12 cellular contexts compared by ENCODE assay signal in genomic region chr2:99183025-99183424, GRCh38. TPM values are rescaled to one million over a fixed set of nuclear protein-coding genes. Genes with fewer than 3 reads are reported as not detected.
DNase-seq lines count a peak whose midpoint lies in the region; ATAC-seq, FAIRE-seq and TF ChIP-seq lines count a peak whose summit lies in the region.
"Had no signal": no experiment of that assay in that cellular context is flagged by ENCODE, and none has a peak within 500 bp of the region (broad histone marks: within the 10 kb centered on the region; RNA-seq: fewer than 3 reads in every experiment).

No MANE protein-coding gene starts in this region.

- CTCF ChIA-PET in HEK293 (lab: Yijun Ruan, JAX): no interaction called here

- peaks cover 0 to 12% of the 10 kb centered on the region in 2 experiments; a peak in 2 of 3 replicates for H3K36me3 ChIP-seq in HEK293 (ENCODE audit: control insufficient read depth in 2 of 2, insufficient read depth in 1 of 2, low read length in 2 of 2)
- no peaks in the 10 kb centered on the region for H3K36me3 ChIP-seq in upper lobe of right lung

- H3K27ac ChIP-seq in HEK293 (ENCODE audit: extremely low read depth, low read depth, low read length): no peak overlapping the region
- no peak overlapping the region for H3K27ac ChIP-seq in upper lobe of right lung

- 0 out of 2 replicates have a peak, but pooled peaks cover 2% of the 10 kb centered on the region for H3K4me1 ChIP-seq in HEK293 (ENCODE audit: control insufficient read depth, insufficient read depth, low read length)
- peaks cover 31% of the 10 kb centered on the region for H3K4me1 ChIP-seq in upper lobe of right lung

- no peak overlapping the region for H3K27ac Mint-ChIP-seq in T-helper 1 cell treated with Interleukin-12 subunit alpha and Interleukin-12 subunit beta and Interleukin-4 antibody, amounts not matched to agents 30 μg/mL and 1 μg/mL, for 36 hours
- H3K27ac Mint-ChIP-seq in activated naive CD8-positive, alpha-beta T cell treated with anti-CD3 and anti-CD28 coated beads, Interleukin-2, amount 50 U/mL, for 24 hours: peak overlapping the region; percentile 50
- H3K27ac Mint-ChIP-seq in natural killer cell: peak overlapping the region; percentile 30 to 58

- POLR2A ChIA-PET in HEK293 (lab: Yijun Ruan, JAX): no interaction called here

- no peaks in the 10 kb centered on the region for H3K27me3 ChIP-seq in upper lobe of right lung

- ATAC-seq in activated naive CD8-positive, alpha-beta T cell treated with anti-CD3 and anti-CD28 coated beads, Interleukin-2, amount 50 U/mL, for 24 hours: no peak
- ATAC-seq in natural killer cell: no peak
- ATAC-seq in upper lobe of right lung: no peak

- H3K27me3 Mint-ChIP-seq in T-helper 1 cell treated with Interleukin-12 subunit alpha and Interleukin-12 subunit beta and Interleukin-4 antibody, amounts not matched to agents 30 μg/mL and 1 μg/mL, for 36 hours (ENCODE audit: low read depth): no peaks in the 10 kb centered on the region
- H3K27me3 Mint-ChIP-seq in activated naive CD8-positive, alpha-beta T cell treated with anti-CD3 and anti-CD28 coated beads, Interleukin-2, amount 50 U/mL, for 24 hours: no peaks in the 10 kb centered on the region
- no peaks in the 10 kb centered on the region for H3K27me3 Mint-ChIP-seq in natural killer cell (ENCODE audit: low read depth in 2 of 2)

- peaks cover 35% of the 10 kb centered on the region for H3K4me1 Mint-ChIP-seq in T-helper 1 cell treated with Interleukin-12 subunit alpha and Interleukin-12 subunit beta and Interleukin-4 antibody, amounts not matched to agents 30 μg/mL and 1 μg/mL, for 36 hours (ENCODE audit: low read depth)
- H3K4me1 Mint-ChIP-seq in activated naive CD8-positive, alpha-beta T cell treated with anti-CD3 and anti-CD28 coated beads, Interleukin-2, amount 50 U/mL, for 24 hours: peaks cover 48% of the 10 kb centered on the region
- peaks cover 49 to 54% of the 10 kb centered on the region in 2 donors for H3K4me1 Mint-ChIP-seq in natural killer cell

- peak overlapping the region; percentile 3 for H3K4me3 Mint-ChIP-seq in T-helper 1 cell treated with Interleukin-12 subunit alpha and Interleukin-12 subunit beta and Interleukin-4 antibody, amounts not matched to agents 30 μg/mL and 1 μg/mL, for 36 hours
- H3K4me3 Mint-ChIP-seq in activated naive CD8-positive, alpha-beta T cell treated with anti-CD3 and anti-CD28 coated beads, Interleukin-2, amount 50 U/mL, for 24 hours: peak overlapping the region; percentile 41
- H3K4me3 Mint-ChIP-seq in natural killer cell: peak overlapping the region; percentile 40

- H3K9me3 Mint-ChIP-seq in T-helper 1 cell treated with Interleukin-12 subunit alpha and Interleukin-12 subunit beta and Interleukin-4 antibody, amounts not matched to agents 30 μg/mL and 1 μg/mL, for 36 hours: no peaks in the 10 kb centered on the region
- no peaks in the 10 kb centered on the region for H3K9me3 Mint-ChIP-seq in activated naive CD8-positive, alpha-beta T cell treated with anti-CD3 and anti-CD28 coated beads, Interleukin-2, amount 50 U/mL, for 24 hours
- no peaks in the 10 kb centered on the region for H3K9me3 Mint-ChIP-seq in natural killer cell

- H3K4me3 ChIP-seq in HEK293 (ENCODE audit: low read depth, low read length): no peak overlapping the region
- no peak overlapping the region for H3K4me3 ChIP-seq in upper lobe of right lung

- FAIRE-seq in urothelium cell line (lab: Jason Lieb, UNC): no peak
- FAIRE-seq: frontal cortex had no signal

- TF ChIP-seq CTCF in HEK293 (tag by site-specific recombination; IDR thresholded peaks at IDR 0.05) (no peak), natural killer cell (IDR thresholded peaks at IDR 0.05) (no peak), upper lobe of right lung (IDR thresholded peaks at IDR 0.05) (no peak)

- H3K9me3 ChIP-seq in HEK293 (ENCODE audit: control insufficient read depth, insufficient read depth, low read depth, low read length) (no peaks in the 10 kb centered on the region), upper lobe of right lung (no peaks in the 10 kb centered on the region)

- peaks cover 16% of the 10 kb centered on the region for H3K36me3 Mint-ChIP-seq in T-helper 1 cell treated with Interleukin-12 subunit alpha and Interleukin-12 subunit beta and Interleukin-4 antibody, amounts not matched to agents 30 μg/mL and 1 μg/mL, for 36 hours (ENCODE audit: low read depth)
- H3K36me3 Mint-ChIP-seq in activated naive CD8-positive, alpha-beta T cell treated with anti-CD3 and anti-CD28 coated beads, Interleukin-2, amount 50 U/mL, for 24 hours (ENCODE audit: low read depth): peaks cover 12% of the 10 kb centered on the region
- no peaks in the 10 kb centered on the region for H3K36me3 Mint-ChIP-seq in natural killer cell

- intact Hi-C loops in natural killer cell (cut with micrococcal nuclease) (no loop called here), upper lobe of right lung (cut with DNase I) (no loop called here)

- no peak for DNase-seq in T-helper 1 cell
- no peak for DNase-seq in activated naive CD8-positive, alpha-beta T cell treated with anti-CD3 and anti-CD28 coated beads, Interleukin-2, amount 50 U/mL, for 24 hours
- no peak for DNase-seq in natural killer cell
- DNase-seq in urothelium cell line (ENCODE audit: low spot score): no peak
- DNase-seq in mesenteric fat pad (ENCODE audit: low spot score): no peak
- no peak for DNase-seq in upper lobe of right lung
- DNase-seq: KBM-7; occipital lobe; stimulated activated CD4-positive, alpha-beta T cell treated with anti-CD3 and anti-CD28 coated beads, Interleukin-12 subunit alpha, Interleukin-12 subunit beta, amount 100 ng/mL, for 4 hours had no signal

TF ChIP-seq in HEK293, 187 proteins besides CTCF, POLR2A, EP300 and RAD21:
- TF ChIP-seq ZNF175 (tag by site-specific recombination; IDR thresholded peaks at IDR 0.05) (no peak), ZBTB6 (tag by site-specific recombination; IDR thresholded peaks at IDR 0.05) (peak; percentile 57; the same call in 1 of the 2 replicates), TRIM28 (IDR thresholded peaks at IDR 0.05; ENCODE audit: borderline replicate concordance, low read length) (no peak)
- TF ChIP-seq, protein P1, sequence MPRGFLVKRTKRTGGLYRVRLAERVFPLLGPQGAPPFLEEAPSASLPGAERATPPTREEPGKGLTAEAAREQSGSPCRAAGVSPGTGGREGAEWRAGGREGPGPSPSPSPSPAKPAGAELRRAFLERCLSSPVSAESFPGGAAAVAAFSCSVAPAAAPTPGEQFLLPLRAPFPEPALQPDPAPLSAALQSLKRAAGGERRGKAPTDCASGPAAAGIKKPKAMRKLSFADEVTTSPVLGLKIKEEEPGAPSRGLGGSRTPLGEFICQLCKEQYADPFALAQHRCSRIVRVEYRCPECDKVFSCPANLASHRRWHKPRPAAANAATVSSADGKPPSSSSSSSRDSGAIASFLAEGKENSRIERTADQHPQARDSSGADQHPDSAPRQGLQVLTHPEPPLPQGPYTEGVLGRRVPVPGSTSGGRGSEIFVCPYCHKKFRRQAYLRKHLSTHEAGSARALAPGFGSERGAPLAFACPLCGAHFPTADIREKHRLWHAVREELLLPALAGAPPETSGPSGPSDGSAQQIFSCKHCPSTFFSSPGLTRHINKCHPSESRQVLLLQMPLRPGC (tag by site-specific recombination; IDR thresholded peaks at IDR 0.05): no peak
TF ChIP-seq in HEK293: peak in this region for 1.

RNA-seq across cellular contexts. Expression of gene MRPL30, which starts 2.0 kb away (rescaled TPM):
- total RNA-seq in natural killer cell: 10 to 100 TPM; 16.0 to 18.6 (median 16.9) TPM
- total RNA-seq in mesenteric fat pad: 21.9 TPM
- 18.8 TPM for total RNA-seq in upper lobe of right lung

RNA-seq across cellular contexts. Expression of gene MITD1, which starts 2.2 kb away (rescaled TPM):
- total RNA-seq in natural killer cell (10 to 100 TPM; 22.9 to 33.6 (median 26.7) TPM), mesenteric fat pad (18.0 TPM), upper lobe of right lung (21.2 TPM)

RNA-seq across cellular contexts. Expression of gene LIPT1, which starts 28.3 kb away (rescaled TPM):
- 10 to 100 TPM; 12.0 to 21.4 (median 17.3) TPM for total RNA-seq in natural killer cell
- 7.5 TPM for total RNA-seq in mesenteric fat pad
- 8.3 TPM for total RNA-seq in upper lobe of right lung

RNA-seq across cellular contexts. Expression of gene TSGA10, which starts 28.3 kb away (rescaled TPM):
- total RNA-seq in natural killer cell (10 to 100 TPM in 2 of 3 donors, 1 to 10 TPM in 1; 8.4 to 16.0 (median 11.5) TPM), mesenteric fat pad (7.7 TPM), upper lobe of right lung (7.6 TPM)

RNA-seq across cellular contexts. Expression of gene C2orf15, which starts 41.5 kb away (rescaled TPM):
- total RNA-seq in natural killer cell (1 to 10 TPM; 1.3 to 2.6 (median 1.9) TPM), mesenteric fat pad (0.32 TPM), upper lobe of right lung (1.1 TPM)
